ENCODE assay signal across 10 cellular contexts in genomic region chr2:12856934-12857660, GRCh38.
DNase-seq lines count a peak whose midpoint lies in the region; ATAC-seq and TF ChIP-seq lines count a peak whose summit lies in the region.
"Had no signal": no experiment of that assay in that cellular context is flagged by ENCODE, and none has a peak within 500 bp of the region (broad histone marks: within the 10 kb centered on the region; RNA-seq: fewer than 3 reads in every experiment).

No MANE protein-coding gene starts in this region.

- POLR2A ChIA-PET in HEK293T (lab: Yijun Ruan, JAX): no interaction called here

- H3K36me3 ChIP-seq in SJCRH30: no peaks in the 10 kb centered on the region

- CTCF ChIA-PET in HEK293T (lab: Yijun Ruan, JAX): interaction anchor here (0.6 kb wide), 1 partner anchor 1697 kb away, joined by 3 read pairs; no protein-coding TSS in a partner anchor

- H3K4me1 ChIP-seq in SJCRH30: peaks cover 21% of the 10 kb centered on the region

- peak overlapping the region; percentile 53; the same call in 1 of the 2 replicates for H3K27ac ChIP-seq in SJCRH30
- H3K27ac ChIP-seq: SK-N-MC had no signal

- H3K4me3 ChIP-seq in SJCRH30: no peak overlapping the region
- H3K4me3 ChIP-seq: SK-N-MC had no signal

- DNase-seq in activated effector memory CD4-positive, alpha-beta T cell treated with Interleukin-2 at 50 U/mL for 16 hours: peak; percentile 16
- DNase-seq in activated effector memory CD4-positive, alpha-beta T cell treated with anti-CD3 and anti-CD28 coated beads, Interleukin-2, amount 50 U/mL, for 16 hours: no peak
- DNase-seq in SJCRH30: peak in 1 of 2 experiments; percentile 19
- peak; percentile 78 for DNase-seq in dermis blood vessel endothelial cell
- no peak for DNase-seq in stimulated activated naive CD8-positive, alpha-beta T cell treated with anti-CD3 and anti-CD28 coated beads, Interleukin-15, Interleukin-2, amounts not matched to agents 100 U/mL and 50 U/mL, for 24 hours
- no peak for DNase-seq in HEK293T (ENCODE audit: extremely low spot score)
- DNase-seq: Calu3 had no signal

- H3K27me3 ChIP-seq in SJCRH30: no peaks in the 10 kb centered on the region

- peaks cover 22% of the 10 kb centered on the region for H3K9me3 ChIP-seq in SJCRH30 (replicated peaks)

- ATAC-seq in stimulated activated naive CD8-positive, alpha-beta T cell treated with anti-CD3 and anti-CD28 coated beads, Interleukin-15, Interleukin-2, amounts not matched to agents 100 U/mL and 50 U/mL, for 24 hours: peak; percentile 75
- no peak for ATAC-seq in HG02885 (IDR thresholded peaks at IDR 0.05; ENCODE audit: poor library complexity, unreplicated experiment)
- no peak for ATAC-seq in HG03135 (IDR thresholded peaks at IDR 0.05; ENCODE audit: unreplicated experiment)

TF ChIP-seq in HEK293T, 16 proteins besides CTCF, POLR2A, EP300 and RAD21:
- TF ChIP-seq SP1 (IDR thresholded peaks at IDR 0.05) (no peak), FOXK2 (IDR thresholded peaks at IDR 0.05) (no peak), TARDBP (IDR thresholded peaks at IDR 0.05) (no peak), NFRKB (IDR thresholded peaks at IDR 0.05) (no peak), ZNF384 (IDR thresholded peaks at IDR 0.05) (no peak), FOXA1 (IDR thresholded peaks at IDR 0.05) (no peak), LEF1 (IDR thresholded peaks at IDR 0.05; ENCODE audit: borderline replicate concordance) (no peak), ELF4 (IDR thresholded peaks at IDR 0.05) (no peak), CTBP1 (IDR thresholded peaks at IDR 0.05; ENCODE audit: borderline replicate concordance) (no peak), L3MBTL2 (conservative IDR thresholded peaks at IDR 0.05) (no peak), ARNT (IDR thresholded peaks at IDR 0.05) (no peak), SUZ12 (IDR thresholded peaks at IDR 0.05) (no peak), PKNOX1 (IDR thresholded peaks at IDR 0.05) (no peak), FOXM1 (IDR thresholded peaks at IDR 0.05; ENCODE audit: borderline replicate concordance) (no peak), HDGF (IDR thresholded peaks at IDR 0.05; ENCODE audit: borderline replicate concordance) (no peak), BHLHE40 (IDR thresholded peaks at IDR 0.05; ENCODE audit: borderline replicate concordance) (no peak)

Comparison
In these comparisons a context has a peak if more than half of its experiments do, and no peak if none do; other contexts are left out.
1. DNase-seq: peak in activated effector memory CD4-positive, alpha-beta T cell treated with Interleukin-2 at 50 U/mL for 16 hours (single experiment) and dermis blood vessel endothelial cell (single experiment); none in activated effector memory CD4-positive, alpha-beta T cell treated with anti-CD3 and anti-CD28 coated beads, Interleukin-2, amount 50 U/mL, for 16 hours (single experiment), stimulated activated naive CD8-positive, alpha-beta T cell treated with anti-CD3 and anti-CD28 coated beads, Interleukin-15, Interleukin-2, amounts not matched to agents 100 U/mL and 50 U/mL, for 24 hours (single experiment) and HEK293T (single experiment).